In the genomic region with DNA sequence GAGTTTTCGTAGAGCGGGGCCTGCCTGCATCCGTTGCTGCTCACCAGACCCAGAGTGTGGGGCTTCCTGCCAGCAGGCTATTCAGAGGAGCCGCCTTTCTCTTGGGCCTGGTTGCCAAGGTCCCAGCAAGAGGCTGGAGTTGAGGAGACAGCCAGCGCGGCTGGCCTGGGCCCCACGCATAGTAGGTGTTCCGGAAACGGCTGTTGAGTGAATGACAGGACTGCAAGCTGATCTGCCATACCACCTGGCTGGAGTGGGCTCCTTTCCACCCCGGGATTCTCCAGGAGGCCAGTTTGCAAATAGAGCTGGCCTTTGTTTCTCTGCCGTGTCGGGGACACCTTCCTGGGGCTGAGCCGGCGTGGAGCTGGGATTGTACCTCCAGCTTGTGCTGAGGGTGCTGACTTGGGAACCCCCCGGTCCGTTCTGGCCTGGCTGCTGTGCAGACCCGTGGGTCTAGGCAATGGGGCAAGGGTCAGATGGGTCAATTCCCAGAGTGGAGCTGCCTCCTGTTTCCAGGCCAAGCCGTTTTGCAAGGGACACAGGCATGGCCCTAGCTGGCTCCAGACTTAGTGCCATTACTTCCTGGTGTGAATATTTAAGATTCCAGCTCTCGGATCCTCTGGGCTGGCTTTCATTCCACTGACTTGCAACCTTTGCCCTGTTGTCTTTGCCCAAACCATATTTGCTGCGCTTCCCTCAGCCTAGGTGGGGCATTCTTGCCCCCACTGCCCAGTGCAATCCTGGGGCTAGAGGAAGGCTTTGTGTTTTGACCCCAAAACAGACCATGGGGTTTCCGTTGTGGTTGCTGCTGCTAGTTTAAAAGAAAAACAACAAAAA, we compare ENCODE assay signal across 1 cellular context.
TF ChIP-seq lines count a peak whose summit lies in the region.

No MANE protein-coding gene starts in this region.

TF ChIP-seq in HepG2, 621 proteins besides CTCF, POLR2A, EP300 and RAD21 (continued from another document and continues in another):
- TF ChIP-seq, protein P1, sequence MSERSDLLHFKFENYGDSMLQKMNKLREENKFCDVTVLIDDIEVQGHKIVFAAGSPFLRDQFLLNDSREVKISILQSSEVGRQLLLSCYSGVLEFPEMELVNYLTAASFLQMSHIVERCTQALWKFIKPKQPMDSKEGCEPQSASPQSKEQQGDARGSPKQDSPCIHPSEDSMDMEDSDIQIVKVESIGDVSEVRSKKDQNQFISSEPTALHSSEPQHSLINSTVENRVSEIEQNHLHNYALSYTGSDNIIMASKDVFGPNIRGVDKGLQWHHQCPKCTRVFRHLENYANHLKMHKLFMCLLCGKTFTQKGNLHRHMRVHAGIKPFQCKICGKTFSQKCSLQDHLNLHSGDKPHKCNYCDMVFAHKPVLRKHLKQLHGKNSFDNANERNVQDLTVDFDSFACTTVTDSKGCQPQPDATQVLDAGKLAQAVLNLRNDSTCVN (CRISPR knock-in tag; IDR thresholded peaks at IDR 0.05; ENCODE audit: borderline replicate concordance) = peak; percentile 43; the same call in 1 of the 2 replicates
- peak; percentile 47; the same call in 1 of the 2 replicates for TF ChIP-seq ZNF343 (CRISPR knock-in tag; IDR thresholded peaks at IDR 0.05)
- TF ChIP-seq, protein P2, sequence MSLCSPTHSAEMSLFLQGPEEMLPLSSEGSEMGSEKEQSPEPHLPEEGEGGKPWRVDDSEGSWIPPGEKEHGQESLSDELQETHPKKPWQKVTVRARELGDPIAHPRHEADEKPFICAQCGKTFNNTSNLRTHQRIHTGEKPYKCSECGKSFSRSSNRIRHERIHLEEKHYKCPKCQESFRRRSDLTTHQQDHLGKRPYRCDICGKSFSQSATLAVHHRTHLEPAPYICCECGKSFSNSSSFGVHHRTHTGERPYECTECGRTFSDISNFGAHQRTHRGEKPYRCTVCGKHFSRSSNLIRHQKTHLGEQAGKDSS (CRISPR knock-in tag; IDR thresholded peaks at IDR 0.05; ENCODE audit: borderline replicate concordance, low read depth) = peak; percentile 46; the same call in 1 of the 2 replicates
- peak; percentile 80 for TF ChIP-seq RXRB (CRISPR knock-in tag; IDR thresholded peaks at IDR 0.05; ENCODE audit: borderline replicate concordance)
- TF ChIP-seq, protein P3, sequence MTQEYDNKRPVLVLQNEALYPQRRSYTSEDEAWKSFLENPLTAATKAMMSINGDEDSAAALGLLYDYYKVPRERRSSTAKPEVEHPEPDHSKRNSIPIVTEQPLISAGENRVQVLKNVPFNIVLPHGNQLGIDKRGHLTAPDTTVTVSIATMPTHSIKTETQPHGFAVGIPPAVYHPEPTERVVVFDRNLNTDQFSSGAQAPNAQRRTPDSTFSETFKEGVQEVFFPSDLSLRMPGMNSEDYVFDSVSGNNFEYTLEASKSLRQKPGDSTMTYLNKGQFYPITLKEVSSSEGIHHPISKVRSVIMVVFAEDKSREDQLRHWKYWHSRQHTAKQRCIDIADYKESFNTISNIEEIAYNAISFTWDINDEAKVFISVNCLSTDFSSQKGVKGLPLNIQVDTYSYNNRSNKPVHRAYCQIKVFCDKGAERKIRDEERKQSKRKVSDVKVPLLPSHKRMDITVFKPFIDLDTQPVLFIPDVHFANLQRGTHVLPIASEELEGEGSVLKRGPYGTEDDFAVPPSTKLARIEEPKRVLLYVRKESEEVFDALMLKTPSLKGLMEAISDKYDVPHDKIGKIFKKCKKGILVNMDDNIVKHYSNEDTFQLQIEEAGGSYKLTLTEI (CRISPR knock-in tag; conservative IDR thresholded peaks at IDR 0.05) = no peak
- TF ChIP-seq, protein P4, sequence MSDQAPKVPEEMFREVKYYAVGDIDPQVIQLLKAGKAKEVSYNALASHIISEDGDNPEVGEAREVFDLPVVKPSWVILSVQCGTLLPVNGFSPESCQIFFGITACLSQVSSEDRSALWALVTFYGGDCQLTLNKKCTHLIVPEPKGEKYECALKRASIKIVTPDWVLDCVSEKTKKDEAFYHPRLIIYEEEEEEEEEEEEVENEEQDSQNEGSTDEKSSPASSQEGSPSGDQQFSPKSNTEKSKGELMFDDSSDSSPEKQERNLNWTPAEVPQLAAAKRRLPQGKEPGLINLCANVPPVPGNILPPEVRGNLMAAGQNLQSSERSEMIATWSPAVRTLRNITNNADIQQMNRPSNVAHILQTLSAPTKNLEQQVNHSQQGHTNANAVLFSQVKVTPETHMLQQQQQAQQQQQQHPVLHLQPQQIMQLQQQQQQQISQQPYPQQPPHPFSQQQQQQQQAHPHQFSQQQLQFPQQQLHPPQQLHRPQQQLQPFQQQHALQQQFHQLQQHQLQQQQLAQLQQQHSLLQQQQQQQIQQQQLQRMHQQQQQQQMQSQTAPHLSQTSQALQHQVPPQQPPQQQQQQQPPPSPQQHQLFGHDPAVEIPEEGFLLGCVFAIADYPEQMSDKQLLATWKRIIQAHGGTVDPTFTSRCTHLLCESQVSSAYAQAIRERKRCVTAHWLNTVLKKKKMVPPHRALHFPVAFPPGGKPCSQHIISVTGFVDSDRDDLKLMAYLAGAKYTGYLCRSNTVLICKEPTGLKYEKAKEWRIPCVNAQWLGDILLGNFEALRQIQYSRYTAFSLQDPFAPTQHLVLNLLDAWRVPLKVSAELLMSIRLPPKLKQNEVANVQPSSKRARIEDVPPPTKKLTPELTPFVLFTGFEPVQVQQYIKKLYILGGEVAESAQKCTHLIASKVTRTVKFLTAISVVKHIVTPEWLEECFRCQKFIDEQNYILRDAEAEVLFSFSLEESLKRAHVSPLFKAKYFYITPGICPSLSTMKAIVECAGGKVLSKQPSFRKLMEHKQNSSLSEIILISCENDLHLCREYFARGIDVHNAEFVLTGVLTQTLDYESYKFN (CRISPR knock-in tag; conservative IDR thresholded peaks at IDR 0.05) = peak; percentile 72
- TF ChIP-seq ZNF556 (CRISPR knock-in tag; IDR thresholded peaks at IDR 0.05; ENCODE audit: borderline replicate concordance) = no peak
- peak; percentile 77 for TF ChIP-seq RARA (CRISPR knock-in tag; IDR thresholded peaks at IDR 0.05)
- TF ChIP-seq MBD4 (IDR thresholded peaks at IDR 0.05; ENCODE audit: borderline replicate concordance, low read length) = no peak
- TF ChIP-seq HNRNPLL (IDR thresholded peaks at IDR 0.05; ENCODE audit: low read depth, low read length, poor library complexity, severe bottlenecking) = peak; percentile 27
- TF ChIP-seq NR2F2 (IDR thresholded peaks at IDR 0.05; ENCODE audit: borderline replicate concordance, low read depth) = peak; percentile 35
- TF ChIP-seq, protein P5, sequence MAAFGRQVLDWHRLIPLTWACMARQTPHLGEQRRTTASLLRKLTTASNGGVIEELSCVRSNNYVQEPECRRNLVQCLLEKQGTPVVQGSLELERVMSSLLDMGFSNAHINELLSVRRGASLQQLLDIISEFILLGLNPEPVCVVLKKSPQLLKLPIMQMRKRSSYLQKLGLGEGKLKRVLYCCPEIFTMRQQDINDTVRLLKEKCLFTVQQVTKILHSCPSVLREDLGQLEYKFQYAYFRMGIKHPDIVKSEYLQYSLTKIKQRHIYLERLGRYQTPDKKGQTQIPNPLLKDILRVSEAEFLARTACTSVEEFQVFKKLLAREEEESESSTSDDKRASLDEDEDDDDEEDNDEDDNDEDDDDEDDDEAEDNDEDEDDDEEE (CRISPR knock-in tag; IDR thresholded peaks at IDR 0.05) = no peak
- TF ChIP-seq EZH2 (conservative IDR thresholded peaks at IDR 0.05; ENCODE audit: low read depth, low read length) = no peak
- TF ChIP-seq ZNF30 (CRISPR knock-in tag; IDR thresholded peaks at IDR 0.05) = no peak
- no peak for TF ChIP-seq PLRG1 (conservative IDR thresholded peaks at IDR 0.05)
- TF ChIP-seq, protein P6, sequence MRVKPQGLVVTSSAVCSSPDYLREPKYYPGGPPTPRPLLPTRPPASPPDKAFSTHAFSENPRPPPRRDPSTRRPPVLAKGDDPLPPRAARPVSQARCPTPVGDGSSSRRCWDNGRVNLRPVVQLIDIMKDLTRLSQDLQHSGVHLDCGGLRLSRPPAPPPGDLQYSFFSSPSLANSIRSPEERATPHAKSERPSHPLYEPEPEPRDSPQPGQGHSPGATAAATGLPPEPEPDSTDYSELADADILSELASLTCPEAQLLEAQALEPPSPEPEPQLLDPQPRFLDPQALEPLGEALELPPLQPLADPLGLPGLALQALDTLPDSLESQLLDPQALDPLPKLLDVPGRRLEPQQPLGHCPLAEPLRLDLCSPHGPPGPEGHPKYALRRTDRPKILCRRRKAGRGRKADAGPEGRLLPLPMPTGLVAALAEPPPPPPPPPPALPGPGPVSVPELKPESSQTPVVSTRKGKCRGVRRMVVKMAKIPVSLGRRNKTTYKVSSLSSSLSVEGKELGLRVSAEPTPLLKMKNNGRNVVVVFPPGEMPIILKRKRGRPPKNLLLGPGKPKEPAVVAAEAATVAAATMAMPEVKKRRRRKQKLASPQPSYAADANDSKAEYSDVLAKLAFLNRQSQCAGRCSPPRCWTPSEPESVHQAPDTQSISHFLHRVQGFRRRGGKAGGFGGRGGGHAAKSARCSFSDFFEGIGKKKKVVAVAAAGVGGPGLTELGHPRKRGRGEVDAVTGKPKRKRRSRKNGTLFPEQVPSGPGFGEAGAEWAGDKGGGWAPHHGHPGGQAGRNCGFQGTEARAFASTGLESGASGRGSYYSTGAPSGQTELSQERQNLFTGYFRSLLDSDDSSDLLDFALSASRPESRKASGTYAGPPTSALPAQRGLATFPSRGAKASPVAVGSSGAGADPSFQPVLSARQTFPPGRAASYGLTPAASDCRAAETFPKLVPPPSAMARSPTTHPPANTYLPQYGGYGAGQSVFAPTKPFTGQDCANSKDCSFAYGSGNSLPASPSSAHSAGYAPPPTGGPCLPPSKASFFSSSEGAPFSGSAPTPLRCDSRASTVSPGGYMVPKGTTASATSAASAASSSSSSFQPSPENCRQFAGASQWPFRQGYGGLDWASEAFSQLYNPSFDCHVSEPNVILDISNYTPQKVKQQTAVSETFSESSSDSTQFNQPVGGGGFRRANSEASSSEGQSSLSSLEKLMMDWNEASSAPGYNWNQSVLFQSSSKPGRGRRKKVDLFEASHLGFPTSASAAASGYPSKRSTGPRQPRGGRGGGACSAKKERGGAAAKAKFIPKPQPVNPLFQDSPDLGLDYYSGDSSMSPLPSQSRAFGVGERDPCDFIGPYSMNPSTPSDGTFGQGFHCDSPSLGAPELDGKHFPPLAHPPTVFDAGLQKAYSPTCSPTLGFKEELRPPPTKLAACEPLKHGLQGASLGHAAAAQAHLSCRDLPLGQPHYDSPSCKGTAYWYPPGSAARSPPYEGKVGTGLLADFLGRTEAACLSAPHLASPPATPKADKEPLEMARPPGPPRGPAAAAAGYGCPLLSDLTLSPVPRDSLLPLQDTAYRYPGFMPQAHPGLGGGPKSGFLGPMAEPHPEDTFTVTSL (CRISPR knock-in tag; IDR thresholded peaks at IDR 0.05; ENCODE audit: borderline replicate concordance) = peak; percentile 41; the same call in 1 of the 2 replicates
- TF ChIP-seq, protein P7, sequence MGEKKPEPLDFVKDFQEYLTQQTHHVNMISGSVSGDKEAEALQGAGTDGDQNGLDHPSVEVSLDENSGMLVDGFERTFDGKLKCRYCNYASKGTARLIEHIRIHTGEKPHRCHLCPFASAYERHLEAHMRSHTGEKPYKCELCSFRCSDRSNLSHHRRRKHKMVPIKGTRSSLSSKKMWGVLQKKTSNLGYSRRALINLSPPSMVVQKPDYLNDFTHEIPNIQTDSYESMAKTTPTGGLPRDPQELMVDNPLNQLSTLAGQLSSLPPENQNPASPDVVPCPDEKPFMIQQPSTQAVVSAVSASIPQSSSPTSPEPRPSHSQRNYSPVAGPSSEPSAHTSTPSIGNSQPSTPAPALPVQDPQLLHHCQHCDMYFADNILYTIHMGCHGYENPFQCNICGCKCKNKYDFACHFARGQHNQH (CRISPR knock-in tag; IDR thresholded peaks at IDR 0.05) = peak; percentile 53; the same call in 1 of the 2 replicates
- peak; percentile 71 for TF ChIP-seq SALL1 (CRISPR knock-in tag; IDR thresholded peaks at IDR 0.05)
- TF ChIP-seq BRD4 (CRISPR knock-in tag; IDR thresholded peaks at IDR 0.05) = peak; percentile 30; the same call in 1 of the 2 replicates
- TF ChIP-seq ZNF333 (CRISPR knock-in tag; IDR thresholded peaks at IDR 0.05; ENCODE audit: borderline replicate concordance) = no peak
- peak; percentile 70; the same call in 1 of the 2 replicates for TF ChIP-seq NRL (CRISPR knock-in tag; IDR thresholded peaks at IDR 0.05; ENCODE audit: borderline replicate concordance)
- TF ChIP-seq ZNF451 (CRISPR knock-in tag; IDR thresholded peaks at IDR 0.05) = peak; percentile 32; the same call in 1 of the 2 replicates
- TF ChIP-seq, protein P8, sequence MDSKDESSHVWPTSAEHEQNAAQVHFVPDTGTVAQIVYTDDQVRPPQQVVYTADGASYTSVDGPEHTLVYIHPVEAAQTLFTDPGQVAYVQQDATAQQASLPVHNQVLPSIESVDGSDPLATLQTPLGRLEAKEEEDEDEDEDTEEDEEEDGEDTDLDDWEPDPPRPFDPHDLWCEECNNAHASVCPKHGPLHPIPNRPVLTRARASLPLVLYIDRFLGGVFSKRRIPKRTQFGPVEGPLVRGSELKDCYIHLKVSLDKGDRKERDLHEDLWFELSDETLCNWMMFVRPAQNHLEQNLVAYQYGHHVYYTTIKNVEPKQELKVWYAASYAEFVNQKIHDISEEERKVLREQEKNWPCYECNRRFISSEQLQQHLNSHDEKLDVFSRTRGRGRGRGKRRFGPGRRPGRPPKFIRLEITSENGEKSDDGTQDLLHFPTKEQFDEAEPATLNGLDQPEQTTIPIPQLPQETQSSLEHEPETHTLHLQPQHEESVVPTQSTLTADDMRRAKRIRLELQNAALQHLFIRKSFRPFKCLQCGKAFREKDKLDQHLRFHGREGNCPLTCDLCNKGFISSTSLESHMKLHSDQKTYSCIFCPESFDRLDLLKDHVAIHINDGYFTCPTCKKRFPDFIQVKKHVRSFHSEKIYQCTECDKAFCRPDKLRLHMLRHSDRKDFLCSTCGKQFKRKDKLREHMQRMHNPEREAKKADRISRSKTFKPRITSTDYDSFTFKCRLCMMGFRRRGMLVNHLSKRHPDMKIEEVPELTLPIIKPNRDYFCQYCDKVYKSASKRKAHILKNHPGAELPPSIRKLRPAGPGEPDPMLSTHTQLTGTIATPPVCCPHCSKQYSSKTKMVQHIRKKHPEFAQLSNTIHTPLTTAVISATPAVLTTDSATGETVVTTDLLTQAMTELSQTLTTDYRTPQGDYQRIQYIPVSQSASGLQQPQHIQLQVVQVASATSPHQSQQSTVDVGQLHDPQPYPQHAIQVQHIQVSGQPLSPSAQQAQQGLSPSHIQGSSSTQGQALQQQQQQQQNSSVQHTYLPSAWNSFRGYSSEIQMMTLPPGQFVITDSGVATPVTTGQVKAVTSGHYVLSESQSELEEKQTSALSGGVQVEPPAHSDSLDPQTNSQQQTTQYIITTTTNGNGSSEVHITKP (CRISPR knock-in tag; IDR thresholded peaks at IDR 0.05; ENCODE audit: low read depth) = peak; percentile 61; the same call in 1 of the 2 replicates
- 0 out of 2 replicates have a peak, but pooled peaks have one; percentile 12 for TF ChIP-seq MIER2 (CRISPR knock-in tag; IDR thresholded peaks at IDR 0.05)
- TF ChIP-seq, protein P9, sequence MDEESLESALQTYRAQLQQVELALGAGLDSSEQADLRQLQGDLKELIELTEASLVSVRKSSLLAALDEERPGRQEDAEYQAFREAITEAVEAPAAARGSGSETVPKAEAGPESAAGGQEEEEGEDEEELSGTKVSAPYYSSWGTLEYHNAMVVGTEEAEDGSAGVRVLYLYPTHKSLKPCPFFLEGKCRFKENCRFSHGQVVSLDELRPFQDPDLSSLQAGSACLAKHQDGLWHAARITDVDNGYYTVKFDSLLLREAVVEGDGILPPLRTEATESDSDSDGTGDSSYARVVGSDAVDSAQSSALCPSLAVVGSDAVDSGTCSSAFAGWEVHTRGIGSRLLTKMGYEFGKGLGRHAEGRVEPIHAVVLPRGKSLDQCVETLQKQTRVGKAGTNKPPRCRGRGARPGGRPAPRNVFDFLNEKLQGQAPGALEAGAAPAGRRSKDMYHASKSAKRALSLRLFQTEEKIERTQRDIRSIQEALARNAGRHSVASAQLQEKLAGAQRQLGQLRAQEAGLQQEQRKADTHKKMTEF (CRISPR knock-in tag; IDR thresholded peaks at IDR 0.05) = no peak; the same call in 1 of the 2 replicates
